In the genomic region with DNA sequence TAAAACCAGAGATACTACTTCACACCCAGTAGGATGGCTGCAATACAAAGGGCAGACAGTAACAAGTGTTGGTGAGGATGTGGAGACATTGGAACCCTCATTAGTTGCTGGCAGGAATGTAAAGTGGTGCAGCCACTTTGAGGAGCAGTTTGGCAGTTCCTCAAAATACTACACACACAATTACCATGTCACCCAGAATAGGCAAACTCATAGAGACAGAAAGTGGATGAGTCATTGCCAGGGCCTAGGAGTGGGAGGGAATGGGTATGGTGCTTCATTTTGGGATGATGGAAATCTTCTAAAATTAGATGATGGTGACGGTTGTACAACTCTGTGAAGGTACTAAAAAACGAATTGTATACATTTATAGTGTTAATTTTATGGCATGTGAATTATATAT, we compare ENCODE assay signal across 19 cellular contexts. TPM values are rescaled to one million over a fixed set of nuclear protein-coding genes. Genes with fewer than 3 reads are reported as not detected.
DNase-seq lines count a peak whose midpoint lies in the region; ATAC-seq and TF ChIP-seq lines count a peak whose summit lies in the region.
"Had no signal": no experiment of that assay in that cellular context is flagged by ENCODE, and none has a peak within 500 bp of the region (broad histone marks: within the 10 kb centered on the region; RNA-seq: fewer than 3 reads in every experiment).

No MANE protein-coding gene starts in this region.

- TF ChIP-seq POLR2A in testis (IDR thresholded peaks at IDR 0.05), result no peak

- no peak overlapping the region for H3K27ac ChIP-seq in testis
- H3K27ac ChIP-seq: body of pancreas, PC-9, thoracic aorta had no signal

- H3K27me3 ChIP-seq in testis, result no peaks in the 10 kb centered on the region
- H3K27me3 ChIP-seq: body of pancreas had no signal

- no peaks in the 10 kb centered on the region for H3K9me3 ChIP-seq in testis
- H3K9me3 ChIP-seq: body of pancreas, thoracic aorta had no signal

- H3K4me3 ChIP-seq in testis, result no peak overlapping the region
- H3K4me3 ChIP-seq: body of pancreas, lung, PC-9, smooth muscle cell, thoracic aorta had no signal

- WGBS in testis, 2 donors, result 43 to 85% methylated on average over 2 of the region's 2 CpGs

- no peak for TF ChIP-seq CTCF in testis (IDR thresholded peaks at IDR 0.05)

- no peaks in the 10 kb centered on the region for H3K36me3 ChIP-seq in testis (ENCODE audit: low read depth, missing control alignments)

- no peaks in the 10 kb centered on the region for H3K4me1 ChIP-seq in testis
- H3K4me1 ChIP-seq: body of pancreas had no signal

- intact Hi-C loops in testis (cut with DNase I; ENCODE audit: low total_unique reads), result no loop called here

- no peak for ATAC-seq in HG02938 (IDR thresholded peaks at IDR 0.05; ENCODE audit: unreplicated experiment)
- ATAC-seq: body of pancreas; naive thymus-derived CD8-positive, alpha-beta T cell had no signal

- DNase-seq in CD1c-positive myeloid dendritic cell (ENCODE audit: extremely low spot score), result peak; percentile 51
- peak; percentile 17 for DNase-seq in HCEC 1CT
- DNase-seq in RPMI7951 (ENCODE audit: low read depth), result peak; percentile 38
- DNase-seq in hepatic stellate cell (ENCODE audit: low spot score), result peak; percentile 12
- no peak for DNase-seq in NCI-H748 treated with DMSO at 0.1 percent for 48 hours (lab: John Stamatoyannopoulos, UW)
- no peak for DNase-seq in testis
- DNase-seq: activated CD4-positive, alpha-beta T cell treated with anti-CD3 and anti-CD28 coated beads, Interleukin-2, amount 10 ng/mL, durations not matched to agents 24 days and 14 days; activated naive CD4-positive, alpha-beta T cell treated with anti-CD3 and anti-CD28 coated beads, Interleukin-2, amount 10 ng/mL, durations not matched to agents 7 days and 5 days; body of pancreas; naive thymus-derived CD8-positive, alpha-beta T cell; NCI-H1694 treated with DMSO at 0.1 percent for 48 hours; NCI-H446 treated with DMSO at 0.1 percent for 48 hours; PC-9; stimulated activated CD4-positive, alpha-beta T cell treated with anti-CD3 and anti-CD28 coated beads, Interleukin-4, amount 100 ng/mL, for 4 hours; stimulated activated CD8-positive, alpha-beta memory T cell treated with anti-CD3 and anti-CD28 coated beads, Interleukin-4, amount 100 ng/mL, for 48 hours had no signal

RNA-seq across cellular contexts. Expression of a gene that starts 54.8 kb away (rescaled TPM):
- 6.4 and 6.5 TPM in 2 replicates for total RNA-seq in RPMI7951 (2014; rRNA removed; shearing (Covaris generic))
- 100 to 1,000 TPM in 1 of 2 donors, 10 to 100 TPM in 1; 78.2 to 113 TPM for total RNA-seq in testis
- 32.4 TPM for polyA plus RNA-seq in testis (ENCODE audit: insufficient read depth, low read depth, low replicate concordance)

Comparison
In these comparisons a context has a peak if more than half of its experiments do, and no peak if none do; other contexts are left out.
1. DNase-seq: peak in CD1c-positive myeloid dendritic cell (single experiment), HCEC 1CT (single experiment), RPMI7951 (single experiment) and hepatic stellate cell (single experiment); none in NCI-H748 treated with DMSO at 0.1 percent for 48 hours (single experiment) and testis (single experiment).
2. RNA of a gene that starts 54.8 kb away (total RNA-seq): 78.2 to 113 TPM in testis; 6.4 to 6.5 TPM in RPMI7951; every median in the first group is over 10 times any median in the second.